Comparison of ENCODE assay signal across 4 cellular contexts in genomic region chr10:7711075-7711474, GRCh38. TPM values are rescaled to one million over a fixed set of nuclear protein-coding genes. Genes with fewer than 3 reads are reported as not detected.
"Had no signal": no experiment of that assay in that cellular context is flagged by ENCODE, and none has a peak within 500 bp of the region (broad histone marks: within the 10 kb centered on the region; RNA-seq: fewer than 3 reads in every experiment).

No MANE protein-coding gene starts in this region.

RNA-seq across cellular contexts. Expression of gene ITIH2, which starts 8.0 kb away (rescaled TPM):
- total RNA-seq: LHCN-M2, M059J, MCF 10A, NCI-H460 had no signal

RNA-seq across cellular contexts. Expression of gene ITIH5, which starts 44.3 kb away (rescaled TPM):
- total RNA-seq: LHCN-M2, MCF 10A, NCI-H460 had no signal
